Comparison of ENCODE assay signal across 41 cellular contexts in genomic region chr7:155514296-155514695, GRCh38. TPM values are rescaled to one million over a fixed set of nuclear protein-coding genes. Genes with fewer than 3 reads are reported as not detected.
"Had no signal": no experiment of that assay in that cellular context is flagged by ENCODE, and none has a peak within 500 bp of the region (broad histone marks: within the 10 kb centered on the region; RNA-seq: fewer than 3 reads in every experiment).

No MANE protein-coding gene starts in this region.

- H3K9me3 ChIP-seq: adrenal gland, ascending aorta, body of pancreas, breast epithelium had no signal

- ATAC-seq: activated naive CD4-positive, alpha-beta T cell treated with anti-CD3 and anti-CD28 coated beads, Interleukin-2, amount 50 U/mL, for 72 hours; activated naive CD8-positive, alpha-beta T cell treated with anti-CD3 and anti-CD28 coated beads, Interleukin-2, amount 50 U/mL, for 24 hours; activated T-cell treated with anti-CD3 and anti-CD28 coated beads, Interleukin-2, amount 50 U/mL, for 4 hours; activated T-cell treated with anti-CD3 and anti-CD28 coated beads, Interleukin-2, amount 50 U/mL, for 72 hours; activated T-helper 17 cell treated with anti-CD3 and anti-CD28 coated beads, Interleukin-2, amount 50 U/mL, for 72 hours; body of pancreas had no signal

- H3K36me3 Mint-ChIP-seq: activated naive CD4-positive, alpha-beta T cell treated with anti-CD3 and anti-CD28 coated beads, Interleukin-2, amount 10 ng/mL, durations not matched to agents 7 days and 5 days; activated naive CD4-positive, alpha-beta T cell treated with anti-CD3 and anti-CD28 coated beads, Interleukin-2, amount 50 U/mL, for 24 hours; brain had no signal

- H3K27ac ChIP-seq: adrenal gland, ascending aorta, body of pancreas, brain microvascular endothelial cell, breast epithelium, cardiac muscle cell had no signal

- H3K36me3 ChIP-seq: adrenal gland, ascending aorta, brain microvascular endothelial cell, breast epithelium, cardiac muscle cell had no signal

- H3K4me3 Mint-ChIP-seq: activated naive CD4-positive, alpha-beta T cell treated with anti-CD3 and anti-CD28 coated beads for 36 hours; activated naive CD4-positive, alpha-beta T cell treated with anti-CD3 and anti-CD28 coated beads, Interleukin-2, amount 10 ng/mL, durations not matched to agents 7 days and 5 days; activated naive CD4-positive, alpha-beta T cell treated with anti-CD3 and anti-CD28 coated beads, Interleukin-2, amount 50 U/mL, for 24 hours; activated naive CD8-positive, alpha-beta T cell; activated naive CD8-positive, alpha-beta T cell treated with anti-CD3 and anti-CD28 coated beads for 36 hours; activated naive CD8-positive, alpha-beta T cell treated with anti-CD3 and anti-CD28 coated beads, Interleukin-2, amount 10 ng/mL, durations not matched to agents 7 days and 5 days; activated naive CD8-positive, alpha-beta T cell treated with anti-CD3 and anti-CD28 coated beads, Interleukin-2, amount 50 U/mL, for 24 hours; activated T-cell treated with anti-CD3 and anti-CD28 coated beads, Interleukin-2, amount 50 U/mL, for 24 hours; activated T-cell treated with anti-CD3 and anti-CD28 coated beads, Interleukin-2, amount 50 U/mL, for 4 hours; activated T-cell treated with anti-CD3 and anti-CD28 coated beads, Interleukin-2, amount 50 U/mL, for 72 hours; activated T-helper 1 cell treated with anti-CD3 and anti-CD28 coated beads, Interleukin-12 subunit alpha, Interleukin-12 subunit beta, Interleukin-2, Interleukin-4 antibody, amounts not matched to agents 30 ng/mL and 10 ng/mL and 1 ng/mL, durations not matched to agents 14 hours and 24 hours and 36 hours; activated T-helper 17 cell treated with anti-CD3 and anti-CD28 coated beads, Interleukin-2, amount 50 U/mL, for 72 hours; brain; central memory CD8-positive, alpha-beta T cell had no signal

- H3K4me3 ChIP-seq: adrenal gland, ascending aorta, body of pancreas, breast epithelium, cardiac muscle cell had no signal

- H3K4me1 ChIP-seq: adrenal gland, ascending aorta, breast epithelium had no signal

- DNase-seq: activated effector memory CD4-positive, alpha-beta T cell treated with anti-CD3 and anti-CD28 coated beads, Interleukin-2, amount 50 U/mL, for 16 hours; activated effector memory CD4-positive, alpha-beta T cell treated with Interleukin-2 at 50 U/mL for 16 hours; activated gamma-delta T cell; activated gamma-delta T cell treated with Interleukin-2 at 50 U/mL for 16 hours; activated naive CD4-positive, alpha-beta T cell; activated naive CD4-positive, alpha-beta T cell treated with anti-CD3 and anti-CD28 coated beads for 36 hours; activated naive CD4-positive, alpha-beta T cell treated with anti-CD3 and anti-CD28 coated beads, Interleukin-2, amount 10 ng/mL, durations not matched to agents 7 days and 5 days; activated naive CD4-positive, alpha-beta T cell treated with anti-CD3 and anti-CD28 coated beads, Interleukin-2, amount 50 U/mL, for 16 hours; activated naive CD4-positive, alpha-beta T cell treated with Interleukin-2 at 50 U/mL for 16 hours; activated naive CD8-positive, alpha-beta T cell treated with anti-CD3 and anti-CD28 coated beads for 36 hours; activated naive CD8-positive, alpha-beta T cell treated with anti-CD3 and anti-CD28 coated beads, Interleukin-2, amount 10 ng/mL, durations not matched to agents 7 days and 5 days; activated naive CD8-positive, alpha-beta T cell treated with anti-CD3 and anti-CD28 coated beads, Interleukin-2, amount 50 U/mL, for 24 hours; activated T-cell treated with anti-CD3 and anti-CD28 coated beads, Interleukin-2, amount 50 U/mL, for 1 hour; activated T-cell treated with anti-CD3 and anti-CD28 coated beads, Interleukin-2, amount 50 U/mL, for 24 hours; activated T-cell treated with anti-CD3 and anti-CD28 coated beads, Interleukin-2, amount 50 U/mL, for 4 hours; activated T-cell treated with anti-CD3 and anti-CD28 coated beads, Interleukin-2, amount 50 U/mL, for 48 hours; activated T-cell treated with anti-CD3 and anti-CD28 coated beads, Interleukin-2, amount 50 U/mL, for 72 hours; adrenal gland; amniotic stem cell; amygdala; anterior cingulate cortex; aorta; body of pancreas; brain microvascular endothelial cell; central memory CD4-positive, alpha-beta T cell had no signal

- H3K27me3 ChIP-seq: ascending aorta had no signal

- FAIRE-seq: astrocyte, bronchial epithelial cell had no signal

- H3K27ac Mint-ChIP-seq: activated naive CD4-positive, alpha-beta T cell treated with anti-CD3 and anti-CD28 coated beads for 36 hours; activated naive CD4-positive, alpha-beta T cell treated with anti-CD3 and anti-CD28 coated beads, Interleukin-2, amount 10 ng/mL, durations not matched to agents 7 days and 5 days; activated naive CD4-positive, alpha-beta T cell treated with anti-CD3 and anti-CD28 coated beads, Interleukin-2, amount 50 U/mL, for 24 hours; activated naive CD4-positive, alpha-beta T cell treated with anti-CD3 and anti-CD28 coated beads, Interleukin-2, amount 50 U/mL, for 72 hours; activated naive CD8-positive, alpha-beta T cell; activated naive CD8-positive, alpha-beta T cell treated with anti-CD3 and anti-CD28 coated beads for 36 hours; activated naive CD8-positive, alpha-beta T cell treated with anti-CD3 and anti-CD28 coated beads, Interleukin-2, amount 10 ng/mL, durations not matched to agents 7 days and 5 days; activated naive CD8-positive, alpha-beta T cell treated with anti-CD3 and anti-CD28 coated beads, Interleukin-2, amount 50 U/mL, for 24 hours; activated T-cell treated with anti-CD3 and anti-CD28 coated beads, Interleukin-2, amount 50 U/mL, for 24 hours; activated T-cell treated with anti-CD3 and anti-CD28 coated beads, Interleukin-2, amount 50 U/mL, for 72 hours; activated T-helper 1 cell treated with anti-CD3 and anti-CD28 coated beads, Interleukin-12 subunit alpha, Interleukin-12 subunit beta, Interleukin-2, Interleukin-4 antibody, amounts not matched to agents 30 ng/mL and 10 ng/mL and 1 ng/mL, durations not matched to agents 14 hours and 24 hours and 36 hours; activated T-helper 17 cell treated with anti-CD3 and anti-CD28 coated beads, Interleukin-2, amount 50 U/mL, for 72 hours; activated T-helper 2 cell treated with anti-CD3 and anti-CD28 coated beads, Interferon-gamma antibody, Interleukin-2, Interleukin-4, amounts not matched to agents 10 μg/mL and 5 μg/mL and 100 μg/mL, durations not matched to agents 14 hours and 24 hours and 36 hours; brain had no signal

- H3K9me3 Mint-ChIP-seq: activated naive CD4-positive, alpha-beta T cell treated with anti-CD3 and anti-CD28 coated beads for 36 hours; activated naive CD4-positive, alpha-beta T cell treated with anti-CD3 and anti-CD28 coated beads, Interleukin-2, amount 10 ng/mL, durations not matched to agents 7 days and 5 days; activated naive CD4-positive, alpha-beta T cell treated with anti-CD3 and anti-CD28 coated beads, Interleukin-2, amount 50 U/mL, for 24 hours; activated naive CD4-positive, alpha-beta T cell treated with anti-CD3 and anti-CD28 coated beads, Interleukin-2, amount 50 U/mL, for 72 hours; activated naive CD8-positive, alpha-beta T cell treated with anti-CD3 and anti-CD28 coated beads, Interleukin-2, amount 50 U/mL, for 24 hours; activated T-cell treated with anti-CD3 and anti-CD28 coated beads, Interleukin-2, amount 50 U/mL, for 24 hours; activated T-cell treated with anti-CD3 and anti-CD28 coated beads, Interleukin-2, amount 50 U/mL, for 4 hours; activated T-cell treated with anti-CD3 and anti-CD28 coated beads, Interleukin-2, amount 50 U/mL, for 72 hours; activated T-helper 1 cell treated with anti-CD3 and anti-CD28 coated beads, Interleukin-12 subunit alpha, Interleukin-12 subunit beta, Interleukin-2, Interleukin-4 antibody, amounts not matched to agents 30 ng/mL and 10 ng/mL and 1 ng/mL, durations not matched to agents 14 hours and 24 hours and 36 hours; activated T-helper 17 cell treated with anti-CD3 and anti-CD28 coated beads, Interleukin-2, amount 50 U/mL, for 72 hours; activated T-helper 2 cell treated with anti-CD3 and anti-CD28 coated beads, Interferon-gamma antibody, Interleukin-2, Interleukin-4, amounts not matched to agents 10 μg/mL and 5 μg/mL and 100 μg/mL, durations not matched to agents 14 hours and 24 hours and 36 hours; brain; central memory CD8-positive, alpha-beta T cell had no signal

RNA-seq across cellular contexts. Expression of gene CNPY1, which starts 32.1 kb away (rescaled TPM):
- total RNA-seq: activated naive CD4-positive, alpha-beta T cell treated with anti-CD3 and anti-CD28 coated beads for 36 hours; activated naive CD4-positive, alpha-beta T cell treated with anti-CD3 and anti-CD28 coated beads, Interleukin-2, amount 50 U/mL, for 72 hours; activated naive CD8-positive, alpha-beta T cell treated with anti-CD3 and anti-CD28 coated beads for 36 hours; activated naive CD8-positive, alpha-beta T cell treated with anti-CD3 and anti-CD28 coated beads, Interleukin-2, amount 10 ng/mL, durations not matched to agents 7 days and 5 days; activated T-cell treated with anti-CD3 and anti-CD28 coated beads, Interleukin-2, amount 50 U/mL, for 4 hours; activated T-cell treated with anti-CD3 and anti-CD28 coated beads, Interleukin-2, amount 50 U/mL, for 72 hours; activated T-helper 1 cell treated with anti-CD3 and anti-CD28 coated beads, Interleukin-12 subunit alpha, Interleukin-12 subunit beta, Interleukin-2, Interleukin-4 antibody, amounts not matched to agents 30 ng/mL and 10 ng/mL and 1 ng/mL, durations not matched to agents 14 hours and 24 hours and 36 hours; activated T-helper 17 cell treated with anti-CD3 and anti-CD28 coated beads, Interleukin-2, amount 50 U/mL, for 72 hours; activated T-helper 2 cell treated with anti-CD3 and anti-CD28 coated beads, Interferon-gamma antibody, Interleukin-2, Interleukin-4, amounts not matched to agents 10 μg/mL and 5 μg/mL and 100 μg/mL, durations not matched to agents 14 hours and 24 hours and 36 hours; adrenal gland; aorta; ascending aorta; astrocyte; body of pancreas; bronchial epithelial cell; cardiac septum; chondrocyte had no signal
- polyA plus RNA-seq: adipose tissue, adrenal gland, aorta, cardiac muscle cell had no signal

RNA-seq across cellular contexts. Expression of gene EN2, which starts 56.4 kb away (rescaled TPM):
- total RNA-seq: activated naive CD4-positive, alpha-beta T cell treated with anti-CD3 and anti-CD28 coated beads for 36 hours; activated naive CD4-positive, alpha-beta T cell treated with anti-CD3 and anti-CD28 coated beads, Interleukin-2, amount 50 U/mL, for 72 hours; activated naive CD8-positive, alpha-beta T cell treated with anti-CD3 and anti-CD28 coated beads for 36 hours; activated naive CD8-positive, alpha-beta T cell treated with anti-CD3 and anti-CD28 coated beads, Interleukin-2, amount 10 ng/mL, durations not matched to agents 7 days and 5 days; activated T-cell treated with anti-CD3 and anti-CD28 coated beads, Interleukin-2, amount 50 U/mL, for 4 hours; activated T-cell treated with anti-CD3 and anti-CD28 coated beads, Interleukin-2, amount 50 U/mL, for 72 hours; activated T-helper 1 cell treated with anti-CD3 and anti-CD28 coated beads, Interleukin-12 subunit alpha, Interleukin-12 subunit beta, Interleukin-2, Interleukin-4 antibody, amounts not matched to agents 30 ng/mL and 10 ng/mL and 1 ng/mL, durations not matched to agents 14 hours and 24 hours and 36 hours; activated T-helper 17 cell treated with anti-CD3 and anti-CD28 coated beads, Interleukin-2, amount 50 U/mL, for 72 hours; activated T-helper 2 cell treated with anti-CD3 and anti-CD28 coated beads, Interferon-gamma antibody, Interleukin-2, Interleukin-4, amounts not matched to agents 10 μg/mL and 5 μg/mL and 100 μg/mL, durations not matched to agents 14 hours and 24 hours and 36 hours; aorta; ascending aorta; astrocyte; body of pancreas; bronchial epithelial cell; cardiac muscle cell; cardiac septum had no signal
- polyA plus RNA-seq: aorta, cardiac muscle cell had no signal
